26 cellular contexts compared by ENCODE assay signal in the genomic region with DNA sequence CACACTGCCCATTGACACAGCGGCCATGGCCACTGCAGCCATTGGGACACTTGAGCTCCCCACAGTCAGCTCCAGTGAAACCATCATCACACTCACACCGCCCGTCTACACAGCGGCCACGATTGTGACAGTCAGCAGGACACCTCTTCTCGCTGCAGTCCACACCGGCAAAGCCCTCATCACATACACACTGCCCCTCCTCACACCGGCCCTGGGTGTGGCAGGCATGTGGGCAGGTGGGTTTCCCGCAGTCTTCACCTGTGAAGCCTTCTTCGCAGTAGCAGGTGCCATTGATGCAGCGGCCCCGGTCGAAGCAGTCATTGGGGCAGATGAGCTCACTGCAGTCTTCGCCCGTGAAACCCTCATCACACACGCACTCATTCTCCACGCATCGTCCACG.
"Had no signal": no experiment of that assay in that cellular context is flagged by ENCODE, and none has a peak within 500 bp of the region (broad histone marks: within the 10 kb centered on the region; RNA-seq: fewer than 3 reads in every experiment).

No MANE protein-coding gene starts in this region.

- H3K4me3 ChIP-seq: cardiac muscle cell, colonic mucosa, gastrocnemius medialis, thoracic aorta had no signal

- H3K27ac ChIP-seq: cardiac muscle cell, colonic mucosa, gastrocnemius medialis, thoracic aorta had no signal

- ATAC-seq: activated CD4-positive, alpha-beta T cell treated with anti-CD3 and anti-CD28 coated beads for 36 hours; activated naive CD4-positive, alpha-beta T cell treated with anti-CD3 and anti-CD28 coated beads, Interleukin-2, amount 50 U/mL, for 72 hours; activated T-cell treated with anti-CD3 and anti-CD28 coated beads, Interleukin-2, amount 50 U/mL, for 72 hours; gastrocnemius medialis; left cardiac atrium; left ventricle myocardium superior had no signal

- H3K27me3 ChIP-seq: cardiac muscle cell, colonic mucosa, gastrocnemius medialis had no signal

- H3K36me3 Mint-ChIP-seq: activated naive CD4-positive, alpha-beta T cell treated with anti-CD3 and anti-CD28 coated beads, Interleukin-2, amount 50 U/mL, for 72 hours; naive B cell had no signal

- H3K9me3 ChIP-seq: colonic mucosa, gastrocnemius medialis, thoracic aorta had no signal

- H3K4me1 Mint-ChIP-seq: activated CD4-positive, alpha-beta T cell treated with anti-CD3 and anti-CD28 coated beads for 36 hours; naive B cell had no signal

- H3K27me3 Mint-ChIP-seq: activated CD4-positive, alpha-beta T cell treated with anti-CD3 and anti-CD28 coated beads for 36 hours; progenitor cell of endocrine pancreas; type B pancreatic cell had no signal

- H3K36me3 ChIP-seq: cardiac muscle cell, colonic mucosa, gastrocnemius medialis had no signal

- H3K4me3 Mint-ChIP-seq: activated CD4-positive, alpha-beta T cell treated with anti-CD3 and anti-CD28 coated beads for 36 hours; activated T-cell treated with anti-CD3 and anti-CD28 coated beads, Interleukin-2, amount 50 U/mL, for 72 hours; naive B cell; neural crest cell; type B pancreatic cell had no signal

- DNase-seq: activated CD4-positive, alpha-beta T cell treated with anti-CD3 and anti-CD28 coated beads for 36 hours; activated CD4-positive, alpha-beta T cell treated with anti-CD3 and anti-CD28 coated beads, Interleukin-2, amount 50 U/mL, for 4 hours; activated CD4-positive, CD25-positive, alpha-beta regulatory T cell; activated naive CD4-positive, alpha-beta T cell; activated T-cell treated with anti-CD3 and anti-CD28 coated beads for 4 hours; activated T-cell treated with anti-CD3 and anti-CD28 coated beads, Interleukin-2, amount 50 U/mL, for 72 hours; cerebellar nuclear complex; colonic mucosa; effector CD8-positive, alpha-beta T cell; gastrocnemius medialis; glutamatergic neuron; left cardiac atrium; left ventricle myocardium superior; naive B cell; retina; small intestine; stimulated activated CD4-positive, alpha-beta T cell treated with anti-CD3 and anti-CD28 coated beads, Interleukin-1b, Interleukin-23, amount 100 ng/mL, for 48 hours; stimulated activated CD4-positive, alpha-beta T cell treated with anti-CD3 and anti-CD28 coated beads, Interleukin-4, amount 100 ng/mL, for 4 hours; stimulated activated CD8-positive, alpha-beta memory T cell treated with anti-CD3 and anti-CD28 coated beads, Interleukin-4, amount 100 ng/mL, for 48 hours; stimulated activated naive CD4-positive, alpha-beta T cell had no signal

- H3K27ac Mint-ChIP-seq: activated CD4-positive, alpha-beta T cell treated with anti-CD3 and anti-CD28 coated beads for 36 hours; activated T-cell treated with anti-CD3 and anti-CD28 coated beads, Interleukin-2, amount 50 U/mL, for 72 hours; naive B cell; progenitor cell of endocrine pancreas; type B pancreatic cell had no signal

- H3K9me3 Mint-ChIP-seq: activated naive CD4-positive, alpha-beta T cell treated with anti-CD3 and anti-CD28 coated beads, Interleukin-2, amount 50 U/mL, for 72 hours; activated T-cell treated with anti-CD3 and anti-CD28 coated beads, Interleukin-2, amount 50 U/mL, for 72 hours; naive B cell; neural crest cell; type B pancreatic cell had no signal

- H3K4me1 ChIP-seq: colonic mucosa, gastrocnemius medialis had no signal
